Comparison of ENCODE assay signal across 26 cellular contexts in the genomic region with DNA sequence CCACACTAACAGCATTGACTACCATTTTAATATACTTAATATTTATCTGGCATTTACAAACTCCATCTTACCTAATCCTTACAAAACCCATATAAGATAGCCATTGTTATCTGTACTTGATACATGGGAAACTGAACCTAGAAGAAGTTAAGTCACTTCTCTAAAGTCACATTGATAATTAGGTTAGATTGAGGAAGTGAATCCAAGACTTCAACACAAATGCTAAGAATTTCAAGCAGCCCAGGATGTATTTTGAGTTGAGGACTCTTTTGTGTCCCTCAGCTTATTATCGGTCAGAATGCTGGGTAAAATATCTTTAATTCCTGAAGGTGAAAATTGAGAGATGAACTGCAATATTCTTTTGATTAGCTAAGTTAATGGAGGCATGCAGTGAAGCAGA.
"Had no signal": no experiment of that assay in that cellular context is flagged by ENCODE, and none has a peak within 500 bp of the region (broad histone marks: within the 10 kb centered on the region; RNA-seq: fewer than 3 reads in every experiment).

No MANE protein-coding gene starts in this region.

- DNase-seq: activated CD4-positive, alpha-beta T cell treated with anti-CD3 and anti-CD28 coated beads for 4 hours; activated CD4-positive, alpha-beta T cell treated with anti-CD3 and anti-CD28 coated beads, Interleukin-2, amount 50 U/mL, for 4 hours; activated effector memory CD4-positive, alpha-beta T cell treated with anti-CD3 and anti-CD28 coated beads, Interleukin-2, amount 50 U/mL, for 16 hours; activated naive CD4-positive, alpha-beta T cell treated with anti-CD3 and anti-CD28 coated beads for 36 hours; activated naive CD8-positive, alpha-beta T cell treated with anti-CD3 and anti-CD28 coated beads for 36 hours; brain microvascular endothelial cell; cortex of kidney; foreskin keratinocyte; heart left ventricle; midbrain; naive thymus-derived CD4-positive, alpha-beta T cell; occipital lobe; psoas muscle; sigmoid colon; small intestine; stimulated activated CD4-positive, alpha-beta T cell treated with anti-CD3 and anti-CD28 coated beads, Interleukin-1b, Interleukin-23, amount 100 ng/mL, for 48 hours; stimulated activated CD4-positive, alpha-beta T cell treated with anti-CD3 and anti-CD28 coated beads, Interleukin-4, amount 100 ng/mL, for 4 hours; stimulated activated CD8-positive, alpha-beta memory T cell treated with anti-CD3 and anti-CD28 coated beads, Interleukin-4, amount 100 ng/mL, for 48 hours; stomach; thyroid gland; upper lobe of right lung had no signal

- H3K27me3 ChIP-seq: brain microvascular endothelial cell, esophagus muscularis mucosa, foreskin keratinocyte, heart left ventricle, neural progenitor cell, sigmoid colon, stomach, thyroid gland, upper lobe of right lung had no signal

- H3K79me2 ChIP-seq: parathyroid adenoma had no signal

- H3K4me3 ChIP-seq: esophagus muscularis mucosa, heart left ventricle, neural progenitor cell, psoas muscle, sigmoid colon, stomach, thyroid gland, upper lobe of right lung had no signal

- H3K9me3 ChIP-seq: esophagus muscularis mucosa, heart left ventricle, psoas muscle, sigmoid colon, stomach, thyroid gland, upper lobe of right lung had no signal

- H2AFZ ChIP-seq: neural progenitor cell, parathyroid adenoma had no signal

- H3K4me1 Mint-ChIP-seq: activated naive CD8-positive, alpha-beta T cell treated with anti-CD3 and anti-CD28 coated beads for 36 hours; naive thymus-derived CD4-positive, alpha-beta T cell; neural progenitor cell; stimulated activated memory B cell treated with anti-CD40 and anti-IgM and Interleukin-4, amounts not matched to agents 10 μg/mL and 1 μg/mL and 100 μg/mL, for 72 hours had no signal

- H3K27ac Mint-ChIP-seq: activated naive CD4-positive, alpha-beta T cell treated with anti-CD3 and anti-CD28 coated beads for 36 hours; activated naive CD8-positive, alpha-beta T cell treated with anti-CD3 and anti-CD28 coated beads for 36 hours; naive thymus-derived CD4-positive, alpha-beta T cell; neural progenitor cell; stimulated activated memory B cell treated with anti-CD40 and anti-IgM and Interleukin-4, amounts not matched to agents 10 μg/mL and 1 μg/mL and 100 μg/mL, for 72 hours had no signal

- H3K27ac ChIP-seq: brain microvascular endothelial cell, esophagus muscularis mucosa, foreskin keratinocyte, heart left ventricle, neural progenitor cell, parathyroid adenoma, psoas muscle, sigmoid colon, stomach, thyroid gland, upper lobe of right lung, VCaP had no signal

- H3K4me2 ChIP-seq: neural progenitor cell had no signal

- H3K4me3 Mint-ChIP-seq: activated naive CD4-positive, alpha-beta T cell treated with anti-CD3 and anti-CD28 coated beads for 36 hours; activated naive CD8-positive, alpha-beta T cell treated with anti-CD3 and anti-CD28 coated beads for 36 hours; naive thymus-derived CD4-positive, alpha-beta T cell; neural progenitor cell; stimulated activated memory B cell treated with anti-CD40 and anti-IgM and Interleukin-4, amounts not matched to agents 10 μg/mL and 1 μg/mL and 100 μg/mL, for 72 hours had no signal

- H3K9me3 Mint-ChIP-seq: activated naive CD4-positive, alpha-beta T cell treated with anti-CD3 and anti-CD28 coated beads for 36 hours; activated naive CD8-positive, alpha-beta T cell treated with anti-CD3 and anti-CD28 coated beads for 36 hours; stimulated activated memory B cell treated with anti-CD40 and anti-IgM and Interleukin-4, amounts not matched to agents 10 μg/mL and 1 μg/mL and 100 μg/mL, for 72 hours had no signal

- H3K4me1 ChIP-seq: esophagus muscularis mucosa, foreskin keratinocyte, heart left ventricle, neural progenitor cell, parathyroid adenoma, psoas muscle, sigmoid colon, stomach, thyroid gland, upper lobe of right lung had no signal

- H3K27me3 Mint-ChIP-seq: activated naive CD8-positive, alpha-beta T cell treated with anti-CD3 and anti-CD28 coated beads for 36 hours; stimulated activated memory B cell treated with anti-CD40 and anti-IgM and Interleukin-4, amounts not matched to agents 10 μg/mL and 1 μg/mL and 100 μg/mL, for 72 hours had no signal

- H3K9ac ChIP-seq: neural progenitor cell, parathyroid adenoma had no signal

- H3K36me3 Mint-ChIP-seq: activated naive CD8-positive, alpha-beta T cell treated with anti-CD3 and anti-CD28 coated beads for 36 hours; naive thymus-derived CD4-positive, alpha-beta T cell; neural progenitor cell; stimulated activated memory B cell treated with anti-CD40 and anti-IgM and Interleukin-4, amounts not matched to agents 10 μg/mL and 1 μg/mL and 100 μg/mL, for 72 hours had no signal

- H3K36me3 ChIP-seq: brain microvascular endothelial cell, esophagus muscularis mucosa, heart left ventricle, neural progenitor cell, sigmoid colon, stomach, thyroid gland, upper lobe of right lung had no signal
